12 cellular contexts compared by ENCODE assay signal in genomic region chr19:19204181-19204580, GRCh38. TPM values are rescaled to one million over a fixed set of nuclear protein-coding genes. Genes with fewer than 3 reads are reported as not detected.
DNase-seq lines count a peak whose midpoint lies in the region; ATAC-seq and TF ChIP-seq lines count a peak whose summit lies in the region.
"Had no signal": no experiment of that assay in that cellular context is flagged by ENCODE, and none has a peak within 500 bp of the region (broad histone marks: within the 10 kb centered on the region; RNA-seq: fewer than 3 reads in every experiment).

No MANE protein-coding gene starts in this region.

- H3F3A ChIP-seq in PC-3 (ENCODE audit: low read length, unreplicated experiment) (no peaks in the 10 kb centered on the region), SK-N-SH (replicated peaks; ENCODE audit: insufficient read depth) (peaks cover 3% of the 10 kb centered on the region)

- H3K4me3 ChIP-seq in PC-3 (ENCODE audit: low read length), result no peak overlapping the region
- peak overlapping the region; percentile 96 for H3K4me3 ChIP-seq in endodermal cell (ENCODE audit: low read length)
- no peak overlapping the region for H3K4me3 ChIP-seq in SK-N-SH (ENCODE audit: low read depth in 2 of 2, low read length in 1 of 2)

- H3K4me2 ChIP-seq in PC-3 (ENCODE audit: low read length) (no peak overlapping the region), SK-N-SH (no peak overlapping the region)

- no peak overlapping the region for H3K27ac ChIP-seq in PC-3 (ENCODE audit: low read length)
- no peak overlapping the region for H3K27ac ChIP-seq in endodermal cell (ENCODE audit: low read depth, low read length)
- H3K27ac ChIP-seq in SK-N-SH (ENCODE audit: low read depth in 2 of 2, low read length in 1 of 2), result no peak overlapping the region

- TF ChIP-seq CTCF in PC-3 (conservative IDR thresholded peaks at IDR 0.05; ENCODE audit: low read depth, low read length), result no peak; the same call in 1 of the 2 replicates
- TF ChIP-seq CTCF in endodermal cell (conservative IDR thresholded peaks at IDR 0.05), result peak; percentile 16
- TF ChIP-seq CTCF in SK-N-SH (IDR thresholded peaks at IDR 0.05), result no peak

- H3K9me2 ChIP-seq in PC-3 (replicated peaks; ENCODE audit: low read length) (no peaks in the 10 kb centered on the region), SK-N-SH (no peaks in the 10 kb centered on the region)

- TF ChIP-seq EP300 in SK-N-SH (IDR thresholded peaks at IDR 0.05; ENCODE audit: borderline replicate concordance in 1 of 2, low read depth in 1 of 2, low read length in 1 of 2), result no peak

- H2AFZ ChIP-seq in PC-3 (ENCODE audit: low read length), result no peak overlapping the region
- H2AFZ ChIP-seq in SK-N-SH (ENCODE audit: low read depth), result no peak overlapping the region

- H3K27me3 Mint-ChIP-seq in activated naive CD4-positive, alpha-beta T cell treated with anti-CD3 and anti-CD28 coated beads for 36 hours (ENCODE audit: low read depth), result peaks cover 2% of the 10 kb centered on the region
- peaks cover 42% of the 10 kb centered on the region for H3K27me3 Mint-ChIP-seq in endodermal cell (ENCODE audit: insufficient read depth)

- H3K36me3 ChIP-seq in PC-3 (ENCODE audit: low read depth, low read length) (peaks cover 8% of the 10 kb centered on the region), endodermal cell (ENCODE audit: control insufficient read depth, insufficient read depth, low read length) (peaks cover 17% of the 10 kb centered on the region), SK-N-SH (replicated peaks in 1 of 2; ENCODE audit: control insufficient read depth in 1 of 2, insufficient read depth in 2 of 2, low read length in 1 of 2) (peaks cover 0 to 14% of the 10 kb centered on the region in 2 experiments)

- peak overlapping the region; percentile 53 for H3K27ac Mint-ChIP-seq in activated naive CD4-positive, alpha-beta T cell treated with anti-CD3 and anti-CD28 coated beads for 36 hours
- no peak overlapping the region for H3K27ac Mint-ChIP-seq in endodermal cell
- peak overlapping the region; percentile 63 for H3K27ac Mint-ChIP-seq in stimulated activated effector memory CD8-positive, alpha-beta T cell treated with anti-CD3 and anti-CD28 coated beads, Interleukin-12 subunit alpha, Interleukin-12 subunit beta, amount 100 ng/mL, for 72 hours

- H3K79me2 ChIP-seq in PC-3 (ENCODE audit: low read length) (peaks cover 20% of the 10 kb centered on the region), SK-N-SH (ENCODE audit: insufficient read depth) (peaks cover 21% of the 10 kb centered on the region; the same call in 1 of the 2 replicates)

- POLR2A ChIA-PET in PC-3 (lab: Charles Lee; ENCODE audit: unreplicated experiment) (no interaction called here), SK-N-SH (lab: Yijun Ruan, JAX) (no interaction called here)

- no peaks in the 10 kb centered on the region for H3K9me3 Mint-ChIP-seq in activated naive CD4-positive, alpha-beta T cell treated with anti-CD3 and anti-CD28 coated beads for 36 hours
- peaks cover 3% of the 10 kb centered on the region for H3K9me3 Mint-ChIP-seq in endodermal cell
- H3K9me3 Mint-ChIP-seq in stimulated activated effector memory CD8-positive, alpha-beta T cell treated with anti-CD3 and anti-CD28 coated beads, Interleukin-12 subunit alpha, Interleukin-12 subunit beta, amount 100 ng/mL, for 72 hours, result no peaks in the 10 kb centered on the region

- H4K20me1 ChIP-seq in PC-3 (ENCODE audit: low read length) (no peaks in the 10 kb centered on the region), SK-N-SH (ENCODE audit: insufficient read depth) (no peaks in the 10 kb centered on the region)

- peaks cover 13% of the 10 kb centered on the region for H3K4me1 ChIP-seq in PC-3 (ENCODE audit: insufficient read depth, low read length)
- H3K4me1 ChIP-seq in endodermal cell (ENCODE audit: control insufficient read depth, insufficient read depth, low read length), result no peaks in the 10 kb centered on the region
- H3K4me1 ChIP-seq in SK-N-SH (ENCODE audit: control insufficient read depth in 1 of 2, insufficient read depth in 2 of 2, low read depth in 1 of 2, low read length in 1 of 2), result peaks cover 0 to 11% of the 10 kb centered on the region in 2 experiments; a peak in 1 of 4 replicates

- TF ChIP-seq RAD21 in SK-N-SH (IDR thresholded peaks at IDR 0.05; ENCODE audit: low read length), result no peak

- 62 to 72% methylated on average over 5 to 13 of the region's 13 CpGs for WGBS in endodermal cell (ENCODE audit: insufficient coverage in 1 of 2, insufficient read length in 1 of 2), 2 experiments
- WGBS in SK-N-SH (ENCODE audit: low lambda C conversion rate), result 71% methylated on average over 13 of the region's 13 CpGs

- peaks cover 33% of the 10 kb centered on the region for H3K4me1 Mint-ChIP-seq in activated naive CD4-positive, alpha-beta T cell treated with anti-CD3 and anti-CD28 coated beads for 36 hours (ENCODE audit: low read depth)
- H3K4me1 Mint-ChIP-seq in endodermal cell, result peaks cover 12% of the 10 kb centered on the region
- H3K4me1 Mint-ChIP-seq in stimulated activated effector memory CD8-positive, alpha-beta T cell treated with anti-CD3 and anti-CD28 coated beads, Interleukin-12 subunit alpha, Interleukin-12 subunit beta, amount 100 ng/mL, for 72 hours, result peaks cover 35% of the 10 kb centered on the region

- CTCF ChIA-PET in activated naive CD4-positive, alpha-beta T cell treated with anti-CD3 and anti-CD28 coated beads for 36 hours (lab: Charles Lee), result interaction anchor here (0.7 to 1.7 kb wide), 3 partner anchors 11 to 19 kb away, joined by 3 to 4 read pairs (median 3); partner anchors contain the start of genes BORCS8 and RFXANK
- CTCF ChIA-PET in PC-3 (lab: Charles Lee) (interaction anchor here (0.6 kb wide), 1 partner anchor 264 kb away, joined by 10 read pairs; no protein-coding TSS in a partner anchor), SK-N-SH (lab: Yijun Ruan, JAX) (no interaction called here)

- H3K9me3 ChIP-seq in PC-3 (ENCODE audit: low read length), result no peaks in the 10 kb centered on the region
- H3K9me3 ChIP-seq in endodermal cell (ENCODE audit: control insufficient read depth, low read length), result no peaks in the 10 kb centered on the region
- no peaks in the 10 kb centered on the region for H3K9me3 ChIP-seq in SK-N-SH
- H3K9me3 ChIP-seq: HAP-1 had no signal

- no TSS peak for BruUV-seq in PC-3 (replicated peaks; lab: Mats Ljungman, UMichigan)

- DNase-seq in activated naive CD4-positive, alpha-beta T cell treated with anti-CD3 and anti-CD28 coated beads for 36 hours, result no peak
- no peak for DNase-seq in activated naive CD4-positive, alpha-beta T cell treated with Interleukin-2 at 50 U/mL for 16 hours
- DNase-seq in PC-3, result peak; percentile 20
- no peak for DNase-seq in endodermal cell
- no peak for DNase-seq in stimulated activated effector memory CD8-positive, alpha-beta T cell treated with anti-CD3 and anti-CD28 coated beads, Interleukin-12 subunit alpha, Interleukin-12 subunit beta, amount 100 ng/mL, for 72 hours (ENCODE audit: low spot score in 2 of 2)
- no peak for DNase-seq in SHP77 treated with DMSO at 0.1 percent for 48 hours (lab: John Stamatoyannopoulos, UW)
- no peak for DNase-seq in activated effector memory CD4-positive, alpha-beta T cell treated with anti-CD3 and anti-CD28 coated beads, Interleukin-2, amount 50 U/mL, for 16 hours
- DNase-seq in SK-N-SH, result no peak
- DNase-seq: midbrain; stimulated activated CD4-positive, alpha-beta T cell treated with anti-CD3 and anti-CD28 coated beads, Interleukin-2, amount 100 ng/mL, for 48 hours had no signal

- no peaks in the 10 kb centered on the region for H3K27me3 ChIP-seq in PC-3 (ENCODE audit: low read length)
- peaks cover 33% of the 10 kb centered on the region for H3K27me3 ChIP-seq in endodermal cell (ENCODE audit: control insufficient read depth, insufficient read depth, low read length, poor library complexity, severe bottlenecking)
- no peaks in the 10 kb centered on the region for H3K27me3 ChIP-seq in SK-N-SH (ENCODE audit: insufficient read depth)

- H3K36me3 Mint-ChIP-seq in activated naive CD4-positive, alpha-beta T cell treated with anti-CD3 and anti-CD28 coated beads for 36 hours (ENCODE audit: low read depth), result peaks cover 12% of the 10 kb centered on the region
- H3K36me3 Mint-ChIP-seq in endodermal cell (ENCODE audit: low read depth), result peaks cover 19% of the 10 kb centered on the region
- H3K36me3 Mint-ChIP-seq in stimulated activated effector memory CD8-positive, alpha-beta T cell treated with anti-CD3 and anti-CD28 coated beads, Interleukin-12 subunit alpha, Interleukin-12 subunit beta, amount 100 ng/mL, for 72 hours, result peaks cover 48% of the 10 kb centered on the region

- no peak for ATAC-seq in PC-3
- no peak for ATAC-seq in stimulated activated effector memory CD8-positive, alpha-beta T cell treated with anti-CD3 and anti-CD28 coated beads, Interleukin-12 subunit alpha, Interleukin-12 subunit beta, amount 100 ng/mL, for 72 hours

- intact Hi-C loops in activated naive CD4-positive, alpha-beta T cell treated with anti-CD3 and anti-CD28 coated beads for 36 hours (cut with micrococcal nuclease), result no loop called here
- intact Hi-C loops in PC-3 (cut with micrococcal nuclease), result no loop called here

- H3K4me3 Mint-ChIP-seq in activated naive CD4-positive, alpha-beta T cell treated with anti-CD3 and anti-CD28 coated beads for 36 hours, result peak overlapping the region; percentile 90
- H3K4me3 Mint-ChIP-seq in endodermal cell, result peak overlapping the region; percentile 86
- H3K4me3 Mint-ChIP-seq in stimulated activated effector memory CD8-positive, alpha-beta T cell treated with anti-CD3 and anti-CD28 coated beads, Interleukin-12 subunit alpha, Interleukin-12 subunit beta, amount 100 ng/mL, for 72 hours, result peak overlapping the region; percentile 88

- H3K9ac ChIP-seq in PC-3 (ENCODE audit: low read length) (no peak overlapping the region), endodermal cell (ENCODE audit: extremely low read depth, low read length, poor library complexity, severe bottlenecking) (no peak overlapping the region), SK-N-SH (no peak overlapping the region)

RNA-seq across cellular contexts. Expression of gene NR2C2AP, which starts 1.0 kb away (rescaled TPM):
- 10 to 100 TPM; 32.4 to 34.2 TPM for total RNA-seq in activated naive CD4-positive, alpha-beta T cell treated with anti-CD3 and anti-CD28 coated beads for 36 hours
- total RNA-seq in PC-3 (2014; rRNA removed) (39.3 and 47.0 TPM in 2 replicates), endodermal cell (10 to 100 TPM; 14.7 to 17.2 TPM)
- polyA plus RNA-seq in endodermal cell (2013, experiment 1 of 2), result 9.3 TPM
- polyA plus RNA-seq in endodermal cell (2013, experiment 2 of 2), result 9.3 TPM
- 21.2 and 21.9 TPM in 2 replicates for polyA plus RNA-seq in SK-N-SH (2012; rRNA removed)
- 14.0 and 17.5 TPM in 2 replicates for polyA plus RNA-seq in SK-N-SH (2012; cell fraction: cytosol; rRNA removed)
- 32.1 and 33.6 TPM in 2 replicates for polyA plus RNA-seq in SK-N-SH (2012; cell fraction: nucleus; rRNA removed)

RNA-seq across cellular contexts. Expression of gene NCAN, which starts 7.6 kb away (rescaled TPM):
- not detected for total RNA-seq in activated naive CD4-positive, alpha-beta T cell treated with anti-CD3 and anti-CD28 coated beads for 36 hours
- total RNA-seq in PC-3 (2014; rRNA removed), result 0.15 TPM in 1 of 2 replicates, not detected in the other
- 1 to 10 TPM in 1 of 2 donors, under 1 TPM in 1; 0.77 to 4.2 TPM for total RNA-seq in endodermal cell
- 12.7 TPM for polyA plus RNA-seq in endodermal cell (2013, experiment 1 of 2)
- 11.5 TPM for polyA plus RNA-seq in endodermal cell (2013, experiment 2 of 2)
- 0.03 and 0.10 TPM in 2 replicates for polyA plus RNA-seq in SK-N-SH (2012; rRNA removed)
- 0.16 and 0.17 TPM in 2 replicates for polyA plus RNA-seq in SK-N-SH (2012; cell fraction: cytosol; rRNA removed)
- polyA plus RNA-seq in SK-N-SH (2012; cell fraction: nucleus; rRNA removed), result 0.07 and 0.18 TPM in 2 replicates

RNA-seq across cellular contexts. Expression of gene RFXANK, which starts 12.1 kb away (rescaled TPM):
- 10 to 100 TPM; 48.4 to 49.3 TPM for total RNA-seq in activated naive CD4-positive, alpha-beta T cell treated with anti-CD3 and anti-CD28 coated beads for 36 hours
- total RNA-seq in PC-3 (2014; rRNA removed), result 88.5 and 104 TPM in 2 replicates
- 100 to 1,000 TPM; 117 to 122 TPM for total RNA-seq in endodermal cell
- polyA plus RNA-seq in endodermal cell (2013, experiment 1 of 2), result 85.2 TPM
- 71.0 TPM for polyA plus RNA-seq in endodermal cell (2013, experiment 2 of 2)
- 98.2 and 117 TPM in 2 replicates for polyA plus RNA-seq in SK-N-SH (2012; rRNA removed)
- polyA plus RNA-seq in SK-N-SH (2012; cell fraction: cytosol; rRNA removed), result 44.4 and 60.1 TPM in 2 replicates
- polyA plus RNA-seq in SK-N-SH (2012; cell fraction: nucleus; rRNA removed), result 268 and 280 TPM in 2 replicates

RNA-seq across cellular contexts. Expression of gene BORCS8, which starts 12.2 kb away (rescaled TPM):
- 10 to 100 TPM; 14.0 to 16.1 TPM for total RNA-seq in activated naive CD4-positive, alpha-beta T cell treated with anti-CD3 and anti-CD28 coated beads for 36 hours
- total RNA-seq in PC-3 (2014; rRNA removed), result 21.9 and 33.1 TPM in 2 replicates
- total RNA-seq in endodermal cell, result 10 to 100 TPM; 22.6 to 34.3 TPM
- 18.4 TPM for polyA plus RNA-seq in endodermal cell (2013, experiment 1 of 2)
- 15.1 TPM for polyA plus RNA-seq in endodermal cell (2013, experiment 2 of 2)
- 33.7 and 36.4 TPM in 2 replicates for polyA plus RNA-seq in SK-N-SH (2012; rRNA removed)
- polyA plus RNA-seq in SK-N-SH (2012; cell fraction: cytosol; rRNA removed), result 21.3 and 26.1 TPM in 2 replicates
- polyA plus RNA-seq in SK-N-SH (2012; cell fraction: nucleus; rRNA removed), result 44.0 and 46.3 TPM in 2 replicates

RNA-seq across cellular contexts. Expression of gene MEF2B, which starts 34.1 kb away (rescaled TPM):
- 1 to 10 TPM; 3.1 to 4.6 TPM for total RNA-seq in activated naive CD4-positive, alpha-beta T cell treated with anti-CD3 and anti-CD28 coated beads for 36 hours
- 0.22 and 0.29 TPM in 2 replicates for total RNA-seq in PC-3 (2014; rRNA removed)
- total RNA-seq in endodermal cell, result 1 to 10 TPM; 1.2 to 1.6 TPM
- 0.64 TPM for polyA plus RNA-seq in endodermal cell (2013, experiment 1 of 2)
- 0.99 TPM for polyA plus RNA-seq in endodermal cell (2013, experiment 2 of 2)
- polyA plus RNA-seq in SK-N-SH (2012; rRNA removed), result 1.0 and 1.1 TPM in 2 replicates
- polyA plus RNA-seq in SK-N-SH (2012; cell fraction: cytosol; rRNA removed), result 0.40 and 0.55 TPM in 2 replicates
- polyA plus RNA-seq in SK-N-SH (2012; cell fraction: nucleus; rRNA removed), result 4.3 and 4.6 TPM in 2 replicates
- total RNA-seq: dermis microvascular lymphatic vessel endothelial cell had no signal
